Comparison of ENCODE assay signal across 28 cellular contexts in the genomic region with DNA sequence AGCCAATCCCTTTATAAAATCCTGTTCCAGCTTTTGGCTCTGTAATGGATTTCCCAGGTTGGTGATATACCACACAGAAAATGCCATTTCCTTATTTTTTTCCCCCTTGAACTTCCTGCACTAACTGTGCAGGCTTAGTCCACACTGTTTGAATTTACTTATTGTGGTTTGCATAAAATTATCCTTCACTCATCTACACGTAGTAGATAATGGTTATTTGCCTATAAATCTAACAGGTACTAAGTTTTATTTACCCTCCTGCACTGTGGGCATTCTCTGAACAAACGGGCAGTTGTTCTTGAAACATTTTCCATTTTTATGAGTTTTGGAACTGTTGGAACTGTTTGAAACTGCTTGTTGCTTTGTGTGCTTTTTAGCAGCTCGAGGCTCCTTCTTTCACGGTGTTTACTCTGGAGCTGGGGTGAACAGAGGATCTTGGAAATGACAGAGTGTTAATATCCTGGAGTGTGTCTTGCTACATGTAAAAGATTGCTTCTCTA. TPM values are rescaled to one million over a fixed set of nuclear protein-coding genes. Genes with fewer than 3 reads are reported as not detected.
DNase-seq lines count a peak whose midpoint lies in the region; ATAC-seq and TF ChIP-seq lines count a peak whose summit lies in the region.
"Had no signal": no experiment of that assay in that cellular context is flagged by ENCODE, and none has a peak within 500 bp of the region (broad histone marks: within the 10 kb centered on the region; RNA-seq: fewer than 3 reads in every experiment).

No MANE protein-coding gene starts in this region.

- ATAC-seq in right cardiac atrium: no peak
- no peak for ATAC-seq in HG03108 (IDR thresholded peaks at IDR 0.05; ENCODE audit: unreplicated experiment)
- ATAC-seq: activated CD4-positive, alpha-beta T cell treated with anti-CD3 and anti-CD28 coated beads for 36 hours; HCT116; naive thymus-derived CD8-positive, alpha-beta T cell; T-cell had no signal

- H3K9me3 ChIP-seq in cardiac muscle cell (ENCODE audit: low read depth) (no peaks in the 10 kb centered on the region), right cardiac atrium (ENCODE audit: control insufficient read depth, low read length) (no peaks in the 10 kb centered on the region), mesodermal cell (ENCODE audit: control insufficient read depth, low read length) (no peaks in the 10 kb centered on the region)
- H3K9me3 ChIP-seq: suprapubic skin, vagina had no signal

- intact Hi-C loops in right cardiac atrium (cut with DNase I): no loop called here

- H3K4me1 ChIP-seq in cardiac muscle cell (ENCODE audit: low read depth) (peaks cover 17% of the 10 kb centered on the region), right cardiac atrium (ENCODE audit: control insufficient read depth, insufficient read depth, low read length) (no peaks in the 10 kb centered on the region), mesodermal cell (ENCODE audit: control insufficient read depth, insufficient read depth, low read length, poor library complexity, severe bottlenecking) (peaks cover 7% of the 10 kb centered on the region)
- H3K4me1 ChIP-seq: vagina had no signal

- H3K36me3 ChIP-seq in cardiac muscle cell: no peaks in the 10 kb centered on the region
- H3K36me3 ChIP-seq in mesodermal cell (ENCODE audit: control insufficient read depth, insufficient read depth, low read length): no peaks in the 10 kb centered on the region
- H3K36me3 ChIP-seq: suprapubic skin, vagina had no signal

- H3K4me3 ChIP-seq in cardiac muscle cell (no peak overlapping the region), right cardiac atrium (ENCODE audit: low read length) (no peak overlapping the region), mesodermal cell (ENCODE audit: extremely low read depth, insufficient read depth, low read length, poor library complexity, severe bottlenecking) (no peak overlapping the region)
- H3K4me3 ChIP-seq: coronary artery, suprapubic skin, vagina had no signal

- no peak for TF ChIP-seq CTCF in cardiac muscle cell (IDR thresholded peaks at IDR 0.05; ENCODE audit: low read depth, low read length)

- DNase-seq in cardiac muscle cell (ENCODE audit: low read depth in 1 of 2, low spot score in 1 of 2) (no peak), right cardiac atrium (no peak), NCI-H69 (lab: John Stamatoyannopoulos, UW) (peak; percentile 50), CD1c-positive myeloid dendritic cell (ENCODE audit: extremely low spot score) (no peak), AG20443 (ENCODE audit: low spot score) (no peak), GF-D8 (lab: John Stamatoyannopoulos, UW) (no peak)
- DNase-seq: activated CD4-positive, alpha-beta T cell treated with anti-CD3 and anti-CD28 coated beads for 36 hours; activated CD8-positive, alpha-beta memory T cell treated with anti-CD3 and anti-CD28 coated beads for 24 hours; activated naive CD4-positive, alpha-beta T cell treated with Interleukin-2 at 50 U/mL for 16 hours; activated T-cell treated with anti-CD3 and anti-CD28 coated beads, Interleukin-2, amount 50 U/mL, for 24 hours; KG1; mesenchymal stem cell; naive thymus-derived CD8-positive, alpha-beta T cell; NCI-H187; Right ventricle myocardium superior; stimulated activated CD4-positive, alpha-beta T cell treated with anti-CD3 and anti-CD28 coated beads, Interleukin-1b, Interleukin-23, amount 100 ng/mL, for 48 hours; T-cell had no signal

- WGBS in right cardiac atrium: 38% methylated on average over 4 of the region's 4 CpGs
- 100% methylated on average over 1 of the region's 4 CpGs for WGBS in mesodermal cell (ENCODE audit: insufficient coverage in 2 of 2), 2 experiments

- H3K27ac ChIP-seq in cardiac muscle cell (peak overlapping the region; percentile 23), right cardiac atrium (ENCODE audit: low read length) (no peak overlapping the region), mesodermal cell (ENCODE audit: low read depth, low read length, severe bottlenecking) (peak overlapping the region; percentile 61)
- H3K27ac ChIP-seq: C4-2B, coronary artery, suprapubic skin, vagina had no signal

- H3K27me3 ChIP-seq in cardiac muscle cell (no peaks in the 10 kb centered on the region), right cardiac atrium (ENCODE audit: control insufficient read depth, insufficient read depth) (no peaks in the 10 kb centered on the region)
- H3K27me3 ChIP-seq: suprapubic skin, vagina had no signal

RNA-seq across cellular contexts. Expression of a gene that starts 23.0 kb away (rescaled TPM):
- total RNA-seq in cardiac muscle cell (58.8 and 60.6 TPM in 2 replicates), right cardiac atrium (10 to 100 TPM; 50.1 to 68.2 (median 56.1) TPM)
- polyA plus RNA-seq in cardiac muscle cell (73.2 and 75.8 TPM in 2 replicates), right cardiac atrium (25.6 TPM)
- 62.6 TPM for polyA plus RNA-seq in mesodermal cell (2013, experiment 1 of 2)
- 71.3 TPM for polyA plus RNA-seq in mesodermal cell (2013, experiment 2 of 2)

RNA-seq across cellular contexts. Expression of a gene that starts 48.3 kb away (rescaled TPM):
- not detected in 2 replicates for total RNA-seq in cardiac muscle cell
- polyA plus RNA-seq in cardiac muscle cell: 0.55 and 0.71 TPM in 2 replicates
- 1 to 10 TPM; 1.3 to 7.4 (median 3.8) TPM for total RNA-seq in right cardiac atrium
- polyA plus RNA-seq in right cardiac atrium: 1.6 TPM
- polyA plus RNA-seq in mesodermal cell (2013, experiment 1 of 2): not detected
- not detected for polyA plus RNA-seq in mesodermal cell (2013, experiment 2 of 2)
- total RNA-seq: activated CD4-positive, alpha-beta T cell treated with anti-CD3 and anti-CD28 coated beads for 36 hours; fibroblast of lung; naive thymus-derived CD8-positive, alpha-beta T cell; OCI-LY7; progenitor cell of endocrine pancreas; suprapubic skin; T-cell; vagina had no signal
- polyA plus RNA-seq: AG04450; fibroblast of lung; naive thymus-derived CD8-positive, alpha-beta T cell had no signal
